8 cellular contexts compared by ENCODE assay signal in the genomic region with DNA sequence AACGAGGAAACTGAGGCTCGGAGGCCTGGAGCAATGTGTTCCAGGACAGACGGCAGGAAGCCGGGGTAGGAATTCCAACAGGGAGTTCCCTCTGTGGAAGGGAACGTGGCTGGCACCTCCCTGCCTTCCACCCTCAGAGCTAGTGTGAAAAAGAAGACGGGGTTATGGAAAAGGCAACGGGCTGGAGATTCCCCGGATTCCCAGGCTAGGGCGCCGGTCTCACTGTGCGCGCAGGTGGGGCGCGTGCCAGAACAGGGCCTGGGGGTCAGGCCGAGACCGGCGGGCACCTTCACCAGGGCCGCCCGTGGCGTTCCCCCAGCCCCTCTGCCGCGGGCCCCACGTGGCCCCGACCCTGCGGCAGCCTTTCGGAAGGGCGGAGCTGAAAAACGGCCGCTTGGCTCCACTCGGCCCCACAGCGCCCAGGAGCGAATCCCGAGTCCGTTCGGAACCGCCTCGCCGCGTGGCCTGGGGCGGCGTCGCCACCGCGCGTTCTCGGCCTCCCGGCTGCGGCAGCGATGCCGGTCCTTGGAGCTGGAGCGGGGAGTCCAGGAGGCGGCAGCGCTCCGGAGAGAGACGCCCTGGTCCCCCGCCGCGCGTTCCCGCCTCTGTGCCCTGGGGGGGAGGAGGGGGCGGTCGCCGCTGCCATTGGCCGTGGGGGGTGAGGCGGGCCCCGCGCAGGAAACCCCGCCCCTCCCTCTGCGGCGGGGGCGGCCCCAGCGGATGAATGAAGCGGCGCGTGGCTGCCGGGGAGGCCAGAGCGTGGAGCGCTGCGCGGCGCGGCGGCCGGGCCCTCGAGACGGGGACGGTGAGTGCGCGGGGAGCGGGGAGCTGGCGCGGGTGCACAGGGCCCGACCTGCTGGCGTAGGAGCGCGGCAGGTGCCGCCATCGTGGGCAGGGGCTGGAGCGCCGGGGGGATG. TPM values are rescaled to one million over a fixed set of nuclear protein-coding genes. Genes with fewer than 3 reads are reported as not detected.
DNase-seq lines count a peak whose midpoint lies in the region; ATAC-seq and TF ChIP-seq lines count a peak whose summit lies in the region.

A gene with protein sequence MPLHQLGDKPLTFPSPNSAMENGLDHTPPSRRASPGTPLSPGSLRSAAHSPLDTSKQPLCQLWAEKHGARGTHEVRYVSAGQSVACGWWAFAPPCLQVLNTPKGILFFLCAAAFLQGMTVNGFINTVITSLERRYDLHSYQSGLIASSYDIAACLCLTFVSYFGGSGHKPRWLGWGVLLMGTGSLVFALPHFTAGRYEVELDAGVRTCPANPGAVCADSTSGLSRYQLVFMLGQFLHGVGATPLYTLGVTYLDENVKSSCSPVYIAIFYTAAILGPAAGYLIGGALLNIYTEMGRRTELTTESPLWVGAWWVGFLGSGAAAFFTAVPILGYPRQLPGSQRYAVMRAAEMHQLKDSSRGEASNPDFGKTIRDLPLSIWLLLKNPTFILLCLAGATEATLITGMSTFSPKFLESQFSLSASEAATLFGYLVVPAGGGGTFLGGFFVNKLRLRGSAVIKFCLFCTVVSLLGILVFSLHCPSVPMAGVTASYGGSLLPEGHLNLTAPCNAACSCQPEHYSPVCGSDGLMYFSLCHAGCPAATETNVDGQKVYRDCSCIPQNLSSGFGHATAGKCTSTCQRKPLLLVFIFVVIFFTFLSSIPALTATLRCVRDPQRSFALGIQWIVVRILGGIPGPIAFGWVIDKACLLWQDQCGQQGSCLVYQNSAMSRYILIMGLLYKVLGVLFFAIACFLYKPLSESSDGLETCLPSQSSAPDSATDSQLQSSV (plus strand): TSS at position 755 of the 917 bp plus-strand sequence. CDS start 13,952 bp downstream, outside the sequence.

- no peaks in the 10 kb centered on the region for H3K36me3 Mint-ChIP-seq in glutamatergic neuron (ENCODE audit: unreplicated experiment)
- no peaks in the 10 kb centered on the region for H3K36me3 Mint-ChIP-seq in type B pancreatic cell

- H3K36me3 ChIP-seq in ovary: no peaks in the 10 kb centered on the region

- H3K4me1 ChIP-seq in ovary (ENCODE audit: insufficient read depth): peaks cover 11% of the 10 kb centered on the region

- TF ChIP-seq POLR2A in ovary (IDR thresholded peaks at IDR 0.05): peak; percentile 47

- DNase-seq in DMS 273 (lab: John Stamatoyannopoulos, UW; ENCODE audit: unreplicated experiment): peak; percentile 93
- DNase-seq in LHCN-M2 (ENCODE audit: low read depth): peak; percentile 7
- peak; percentile 65 for DNase-seq in SK-MEL-5 (ENCODE audit: low read depth, low spot score)
- peak; percentile 47 to 84 (median 67) for DNase-seq in activated naive CD4-positive, alpha-beta T cell (lab: John Stamatoyannopoulos, UW)
- DNase-seq in glutamatergic neuron: peak; percentile 80
- peak in 4 of 5 donors; percentile 60 to 78 (median 76) for DNase-seq in ovary
- no peak for DNase-seq in type B pancreatic cell (ENCODE audit: extremely low spot score, unreplicated experiment)

- H3K4me1 Mint-ChIP-seq in glutamatergic neuron (ENCODE audit: low read depth, unreplicated experiment) (peaks cover 30% of the 10 kb centered on the region), type B pancreatic cell (ENCODE audit: unreplicated experiment) (peaks cover 17% of the 10 kb centered on the region)

- peak; percentile 48 for ATAC-seq in GM21717 (IDR thresholded peaks at IDR 0.05; ENCODE audit: unreplicated experiment)

- H3K27me3 Mint-ChIP-seq in glutamatergic neuron (ENCODE audit: unreplicated experiment) (peaks cover 25% of the 10 kb centered on the region), type B pancreatic cell (peaks cover 55% of the 10 kb centered on the region)

- H3K4me3 ChIP-seq in ovary: peak within 1 kb of the TSS; percentile 53

- in situ Hi-C loops in SK-MEL-5 (cut with HindIII; ENCODE audit: low pct_unique_long_range_greater_than_20kb, low sequenced_read_pairs): no loop called here

- peak within 1 kb of the TSS; percentile 76 for H3K4me3 Mint-ChIP-seq in glutamatergic neuron (ENCODE audit: unreplicated experiment)
- peak within 1 kb of the TSS; percentile 77 for H3K4me3 Mint-ChIP-seq in type B pancreatic cell

- intact Hi-C loops in ovary (cut with DNase I): loop anchor here in 1 of 4 donors (10.0 kb wide), 1 partner anchor 237 kb away; the partner anchor contains the start of gene CABLES2

- WGBS in ovary, 3 donors: 2 to 4% (median 4%) methylated on average over 51 to 100 of the region's 100 CpGs

- TF ChIP-seq CTCF in glutamatergic neuron (IDR thresholded peaks at IDR 0.05; ENCODE audit: partially characterized antibody, unreplicated experiment) (no peak), ovary (IDR thresholded peaks at IDR 0.05) (no peak), type B pancreatic cell (conservative IDR thresholded peaks at IDR 0.05) (no peak)

- H3K9me3 Mint-ChIP-seq in glutamatergic neuron (ENCODE audit: unreplicated experiment) (peaks cover 23% of the 10 kb centered on the region), type B pancreatic cell (no peaks in the 10 kb centered on the region)

- no peaks in the 10 kb centered on the region for H3K9me3 ChIP-seq in ovary

- TF ChIP-seq EP300 in ovary (IDR thresholded peaks at IDR 0.05): no peak

- H3K27ac ChIP-seq in ovary: no peak within 1 kb of the TSS

- no peaks in the 10 kb centered on the region for H3K27me3 ChIP-seq in ovary

- peak within 1 kb of the TSS; percentile 55 for H3K27ac Mint-ChIP-seq in glutamatergic neuron (ENCODE audit: unreplicated experiment)
- no peak within 1 kb of the TSS for H3K27ac Mint-ChIP-seq in type B pancreatic cell

RNA-seq across cellular contexts. Expression of the gene that starts here (rescaled TPM):
- total RNA-seq in LHCN-M2 (2014; rRNA removed) (0.06 and 0.17 TPM in 2 replicates), glutamatergic neuron (ENCODE audit: unreplicated experiment) (26.5 TPM), ovary (10 to 100 TPM in 1 of 7 donors, 1 to 10 TPM in 6; 3.3 to 10.9 (median 4.4) TPM), type B pancreatic cell (ENCODE audit: low replicate concordance) (2.6 and 5.3 TPM in 2 replicates)
- 0.04 TPM for polyA plus RNA-seq in LHCN-M2 (2012)
- total RNA-seq in SK-MEL-5 (2014; rRNA removed; shearing (Covaris generic)): 48.1 and 53.5 TPM in 2 replicates
- 27.3 and 30.4 TPM in 2 replicates for polyA plus RNA-seq in SK-MEL-5 (2015; cell fraction: cytosol; rRNA removed)
- polyA plus RNA-seq in SK-MEL-5 (2015; cell fraction: nucleus; rRNA removed): 86.6 and 124 TPM in 2 replicates
- polyA plus RNA-seq in ovary: 1 to 10 TPM; 1.1 to 2.2 TPM

Comparison
In these comparisons a context has a peak if more than half of its experiments do, and no peak if none do; other contexts are left out.
1. Peak in DNase-seq in LHCN-M2; RNA of the gene not detected or under 1 TPM.